In genomic region chr15:40870716-40871115, GRCh38 we compare ENCODE assay signal across 17 cellular contexts. TPM values are rescaled to one million over a fixed set of nuclear protein-coding genes. Genes with fewer than 3 reads are reported as not detected.
"Had no signal": no experiment of that assay in that cellular context is flagged by ENCODE, and none has a peak within 500 bp of the region (broad histone marks: within the 10 kb centered on the region; RNA-seq: fewer than 3 reads in every experiment).

No MANE protein-coding gene starts in this region.

- H3K27me3 ChIP-seq: right atrium auricular region had no signal

- H3K9me3 ChIP-seq: right atrium auricular region, tibial nerve had no signal

- H3K4me3 ChIP-seq: right atrium auricular region, tibial nerve had no signal

- H3K27ac ChIP-seq: right atrium auricular region, tibial nerve, WERI-Rb-1 had no signal

- FAIRE-seq: astrocyte, colon, small intestine had no signal

- DNase-seq: activated CD4-positive, alpha-beta T cell treated with anti-CD3 and anti-CD28 coated beads for 36 hours; activated CD8-positive, alpha-beta memory T cell treated with anti-CD3 and anti-CD28 coated beads, Interleukin-2, amount 50 U/mL, for 48 hours; activated CD8-positive, alpha-beta T cell treated with anti-CD3 and anti-CD28 coated beads, Interleukin-2, amount 10 ng/mL, durations not matched to agents 7 days and 5 days; activated naive CD4-positive, alpha-beta T cell treated with anti-CD3 and anti-CD28 coated beads for 36 hours; small intestine; WERI-Rb-1 had no signal

- H3K36me3 ChIP-seq: right atrium auricular region, tibial nerve, WERI-Rb-1 had no signal

- ATAC-seq: activated CD4-positive, alpha-beta T cell treated with anti-CD3 and anti-CD28 coated beads for 36 hours; activated CD8-positive, alpha-beta T cell treated with anti-CD3 and anti-CD28 coated beads, Interleukin-2, amount 10 ng/mL, durations not matched to agents 7 days and 5 days; stimulated activated effector memory CD8-positive, alpha-beta T cell treated with anti-CD3 and anti-CD28 coated beads, Interleukin-12 subunit alpha, Interleukin-12 subunit beta, amount 100 ng/mL, for 72 hours had no signal

RNA-seq across cellular contexts. Expression of gene RHOV, which starts 3.3 kb away (rescaled TPM):
- total RNA-seq: activated CD8-positive, alpha-beta T cell treated with anti-CD3 and anti-CD28 coated beads, Interleukin-2, amount 10 ng/mL, durations not matched to agents 7 days and 5 days; myocyte; posterior vena cava; right atrium auricular region had no signal
- polyA plus RNA-seq: liver had no signal

RNA-seq across cellular contexts. Expression of gene SPINT1, which starts 26.9 kb away (rescaled TPM):
- total RNA-seq: myocyte had no signal

RNA-seq across cellular contexts. Expression of gene PPP1R14D, which starts 42.2 kb away (rescaled TPM):
- total RNA-seq: activated CD4-positive, alpha-beta T cell treated with anti-CD3 and anti-CD28 coated beads for 36 hours; activated CD8-positive, alpha-beta T cell treated with anti-CD3 and anti-CD28 coated beads, Interleukin-2, amount 10 ng/mL, durations not matched to agents 7 days and 5 days; activated naive CD4-positive, alpha-beta T cell treated with anti-CD3 and anti-CD28 coated beads for 36 hours; activated T-helper 1 cell treated with anti-CD3 and anti-CD28 coated beads, Interleukin-12 subunit alpha, Interleukin-12 subunit beta, Interleukin-2, Interleukin-4 antibody, amounts not matched to agents 30 ng/mL and 10 ng/mL and 1 ng/mL, durations not matched to agents 14 hours and 24 hours and 36 hours; astrocyte; cardiac septum; kidney epithelial cell; liver; myocyte; posterior vena cava; right atrium auricular region; tibial nerve had no signal
- polyA plus RNA-seq: liver had no signal

RNA-seq across cellular contexts. Expression of gene DLL4, which starts 58.4 kb away (rescaled TPM):
- total RNA-seq: activated CD8-positive, alpha-beta T cell treated with anti-CD3 and anti-CD28 coated beads, Interleukin-2, amount 10 ng/mL, durations not matched to agents 7 days and 5 days had no signal
